23 cellular contexts compared by ENCODE assay signal in the genomic region with DNA sequence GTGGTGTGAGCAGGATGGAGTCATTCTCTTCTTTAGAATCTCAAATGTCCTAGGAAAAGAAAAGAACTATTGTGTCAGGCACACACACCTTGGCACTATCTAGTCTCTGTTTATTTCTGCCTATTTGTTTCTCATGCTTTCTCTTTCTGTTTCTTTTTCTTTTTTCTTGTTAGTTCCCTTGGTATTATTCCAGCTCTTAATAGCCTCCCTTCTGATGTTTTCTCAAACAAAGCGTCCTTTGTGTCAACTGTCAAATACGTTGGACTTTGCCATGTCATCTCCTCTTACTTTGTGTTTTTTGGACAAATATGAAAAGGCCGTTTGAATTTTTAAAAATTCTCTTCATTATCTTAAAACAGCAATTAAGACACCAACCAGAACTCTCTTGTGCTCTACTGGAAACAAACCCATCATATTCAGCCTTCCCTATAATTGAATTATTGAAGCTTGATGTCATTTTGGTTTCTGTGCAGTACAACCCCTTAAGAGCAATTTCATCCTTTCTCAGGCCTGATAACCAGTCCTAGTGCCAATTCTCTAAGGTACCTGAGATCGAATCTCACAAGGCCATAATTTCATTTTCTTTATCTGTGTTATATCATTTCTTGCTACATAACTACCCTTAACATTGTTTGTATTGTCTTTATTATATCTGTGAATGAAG.
DNase-seq lines count a peak whose midpoint lies in the region; TF ChIP-seq lines count a peak whose summit lies in the region.
"Had no signal": no experiment of that assay in that cellular context is flagged by ENCODE, and none has a peak within 500 bp of the region (broad histone marks: within the 10 kb centered on the region; RNA-seq: fewer than 3 reads in every experiment).

No MANE protein-coding gene starts in this region.

- no peak overlapping the region for H3K27ac ChIP-seq in A673 (ENCODE audit: low read depth, low read length, poor library complexity, severe bottlenecking)
- no peak overlapping the region for H3K27ac ChIP-seq in mesenchymal stem cell (ENCODE audit: low read length, poor library complexity, severe bottlenecking)
- H3K27ac ChIP-seq: BLaER1, SJSA1 had no signal

- H2BK5ac ChIP-seq in mesenchymal stem cell (ENCODE audit: low read depth, low read length, poor library complexity, severe bottlenecking): no peak overlapping the region

- CTCF ChIA-PET in Calu3 (lab: Charles Lee): no interaction called here
- CTCF ChIA-PET in A673 (lab: Charles Lee): no interaction called here

- in situ Hi-C loops in G401 (cut with HindIII; ENCODE audit: low sequenced_read_pairs): no loop called here

- no peaks in the 10 kb centered on the region for H3K4me1 ChIP-seq in A673 (ENCODE audit: insufficient read depth, low read length, poor library complexity, severe bottlenecking)
- H3K4me1 ChIP-seq in mesenchymal stem cell (ENCODE audit: control insufficient read depth, insufficient read depth, low read depth, low read length): no peaks in the 10 kb centered on the region
- H3K4me1 ChIP-seq: BLaER1, SJSA1 had no signal

- H3K36me3 ChIP-seq in A673 (ENCODE audit: insufficient read depth, low read length, poor library complexity, severe bottlenecking): no peaks in the 10 kb centered on the region
- H3K36me3 ChIP-seq in mesenchymal stem cell (ENCODE audit: control insufficient read depth in 1 of 2, insufficient read depth in 2 of 2, low read depth in 1 of 2, low read length in 2 of 2): no peaks in the 10 kb centered on the region
- H3K36me3 ChIP-seq: BLaER1, MG63, SJSA1 had no signal

- H2AFZ ChIP-seq in mesenchymal stem cell (ENCODE audit: low read depth, low read length): no peak overlapping the region

- H3K4me3 Mint-ChIP-seq in Calu3 (ENCODE audit: low read depth, unreplicated experiment) (no peak overlapping the region), neural crest cell (peak overlapping the region; percentile 1)
- H3K4me3 Mint-ChIP-seq: CD4-positive, alpha-beta memory T cell; T-cell had no signal

- POLR2A ChIA-PET in A673 (lab: Charles Lee; ENCODE audit: low non-redundant PET): no interaction called here

- no peak for DNase-seq in Calu3
- peak; percentile 33 for DNase-seq in RPMI7951 (ENCODE audit: low read depth)
- peak; percentile 20 for DNase-seq in globus pallidus (ENCODE audit: low spot score)
- DNase-seq in neural crest cell (ENCODE audit: low read depth, low spot score): no peak
- no peak for DNase-seq in A673 (ENCODE audit: low spot score)
- no peak for DNase-seq in dermis blood vessel endothelial cell
- DNase-seq in mesenchymal stem cell: no peak
- no peak for DNase-seq in G401 (ENCODE audit: low spot score)
- DNase-seq: ACHN; CD4-positive, alpha-beta memory T cell; Karpas-422; MG63; NCI-H1048; NCI-H1417 treated with DMSO at 0.1 percent for 48 hours; NCI-H187 treated with DMSO at 0.1 percent for 48 hours; NCI-H2107; NCI-H2227 treated with DMSO at 0.1 percent for 48 hours; NCI-H510A treated with DMSO at 0.1 percent for 48 hours; NCI-H82; OCI-M1; T-cell had no signal

- no peak overlapping the region for H4K8ac ChIP-seq in mesenchymal stem cell (ENCODE audit: low read length)

- no peak overlapping the region for H2BK12ac ChIP-seq in mesenchymal stem cell (ENCODE audit: low read length in 2 of 2)

- H3K4ac ChIP-seq in mesenchymal stem cell (ENCODE audit: low read depth in 1 of 2, low read length in 2 of 2): no peak overlapping the region

- H3K9ac ChIP-seq in mesenchymal stem cell (ENCODE audit: low read length): no peak overlapping the region
- H3K9ac ChIP-seq: BLaER1 had no signal

- no peak overlapping the region for H3K14ac ChIP-seq in mesenchymal stem cell (ENCODE audit: low read length in 2 of 2)

- H3K27me3 Mint-ChIP-seq in Calu3 (ENCODE audit: unreplicated experiment) (no peaks in the 10 kb centered on the region), neural crest cell (ENCODE audit: low read depth) (no peaks in the 10 kb centered on the region)

- H3K23ac ChIP-seq in mesenchymal stem cell (ENCODE audit: low read length in 2 of 2): no peak overlapping the region

- BruUV-seq in Calu3 (replicated peaks; lab: Mats Ljungman, UMichigan) (no TSS peak), A673 (replicated peaks; lab: Mats Ljungman, UMichigan) (no TSS peak)

- intact Hi-C loops in Calu3 (cut with micrococcal nuclease; ENCODE audit: unreplicated experiment) (no loop called here), A673 (cut with micrococcal nuclease; ENCODE audit: unreplicated experiment) (no loop called here)

- peaks cover 4% of the 10 kb centered on the region for H3K9me3 Mint-ChIP-seq in Calu3 (ENCODE audit: low read depth, unreplicated experiment)
- peaks cover 6% of the 10 kb centered on the region for H3K9me3 Mint-ChIP-seq in neural crest cell

- H2BK15ac ChIP-seq in mesenchymal stem cell (ENCODE audit: low read depth, poor library complexity, severe bottlenecking): no peak overlapping the region

- no peak overlapping the region for H3K4me2 ChIP-seq in mesenchymal stem cell (ENCODE audit: low read length, poor library complexity, severe bottlenecking)
- H3K4me2 ChIP-seq: BLaER1 had no signal

- no peak overlapping the region for H4K91ac ChIP-seq in mesenchymal stem cell (ENCODE audit: low read length)

- H3K18ac ChIP-seq in mesenchymal stem cell (ENCODE audit: low read depth in 1 of 2, low read length in 2 of 2): no peak overlapping the region

- H3K27me3 ChIP-seq in A673 (replicated peaks; ENCODE audit: insufficient read depth, low read depth, low read length, poor library complexity) (no peaks in the 10 kb centered on the region), mesenchymal stem cell (ENCODE audit: control insufficient read depth in 1 of 2, insufficient read depth in 1 of 2, low read length in 2 of 2) (no peaks in the 10 kb centered on the region)
- H3K27me3 ChIP-seq: BLaER1, MG63, SJSA1 had no signal

- 86% methylated on average over 4 of the region's 4 CpGs for WGBS in mesenchymal stem cell

- H2AK5ac ChIP-seq in mesenchymal stem cell (ENCODE audit: low read length, severe bottlenecking): no peak overlapping the region

- H3K4me1 Mint-ChIP-seq in Calu3 (ENCODE audit: low read depth, unreplicated experiment) (peaks cover 9% of the 10 kb centered on the region), neural crest cell (peaks cover 36% of the 10 kb centered on the region)
- H3K4me1 Mint-ChIP-seq: CD4-positive, alpha-beta memory T cell; T-cell had no signal

- no peak overlapping the region for H3K4me3 ChIP-seq in A673 (ENCODE audit: low read depth, low read length, poor library complexity, severe bottlenecking)
- H3K4me3 ChIP-seq in mesenchymal stem cell (ENCODE audit: insufficient read depth in 1 of 2, low read depth in 1 of 2, low read length in 2 of 2): no peak overlapping the region
- H3K4me3 ChIP-seq: BLaER1, MG63, SJSA1 had no signal

- H3K9me3 ChIP-seq in A673 (ENCODE audit: low read depth, low read length, poor library complexity, severe bottlenecking) (no peaks in the 10 kb centered on the region), mesenchymal stem cell (ENCODE audit: control insufficient read depth, low read length) (no peaks in the 10 kb centered on the region)
- H3K9me3 ChIP-seq: BLaER1, MG63, SJSA1 had no signal

- TF ChIP-seq CTCF in Calu3 (IDR thresholded peaks at IDR 0.05; ENCODE audit: unreplicated experiment): no peak
- no peak for TF ChIP-seq CTCF in neural crest cell (conservative IDR thresholded peaks at IDR 0.05)
- TF ChIP-seq CTCF in A673 (conservative IDR thresholded peaks at IDR 0.05; ENCODE audit: low read depth, low read length): no peak

- peak overlapping the region; percentile 30 for H3K27ac Mint-ChIP-seq in Calu3 (ENCODE audit: unreplicated experiment)
- peak overlapping the region; percentile 76 for H3K27ac Mint-ChIP-seq in neural crest cell (ENCODE audit: unreplicated experiment)
- H3K27ac Mint-ChIP-seq: CD4-positive, alpha-beta memory T cell; T-cell had no signal

- H3K36me3 Mint-ChIP-seq in Calu3 (ENCODE audit: insufficient read depth, unreplicated experiment) (no peaks in the 10 kb centered on the region), neural crest cell (ENCODE audit: low read depth) (no peaks in the 10 kb centered on the region)
- H3K36me3 Mint-ChIP-seq: CD4-positive, alpha-beta memory T cell; T-cell had no signal

- H3K79me1 ChIP-seq in mesenchymal stem cell (replicated peaks; ENCODE audit: low read length, poor library complexity, severe bottlenecking): no peaks in the 10 kb centered on the region

- H2BK120ac ChIP-seq in mesenchymal stem cell (ENCODE audit: low read depth, low read length): no peak overlapping the region

Comparison
In these comparisons a context has a peak if more than half of its experiments do, and no peak if none do; other contexts are left out.
1. DNase-seq: peak in RPMI7951 (single experiment) and globus pallidus (single experiment); none in Calu3 (single experiment), neural crest cell (single experiment), A673 (single experiment), dermis blood vessel endothelial cell (single experiment), mesenchymal stem cell (single experiment) and G401 (single experiment).